Comparison of ENCODE assay signal across 12 cellular contexts in genomic region chr6:91088976-91089375, GRCh38.
DNase-seq lines count a peak whose midpoint lies in the region; ATAC-seq lines count a peak whose summit lies in the region.
"Had no signal": no experiment of that assay in that cellular context is flagged by ENCODE, and none has a peak within 500 bp of the region (broad histone marks: within the 10 kb centered on the region; RNA-seq: fewer than 3 reads in every experiment).

No MANE protein-coding gene starts in this region.

- ATAC-seq in GM18867 (IDR thresholded peaks at IDR 0.05; ENCODE audit: unreplicated experiment) (no peak), GM21381 (IDR thresholded peaks at IDR 0.05; ENCODE audit: unreplicated experiment) (no peak), GM18519 (IDR thresholded peaks at IDR 0.05; ENCODE audit: low FRiP score, unreplicated experiment) (no peak)
- ATAC-seq: GM12878, K562 had no signal

- DNase-seq in NCI-H748 treated with DMSO at 0.1 percent for 48 hours (lab: John Stamatoyannopoulos, UW) (peak; percentile 76), NCI-H748 (lab: John Stamatoyannopoulos, UW; ENCODE audit: unreplicated experiment) (no peak), astrocyte of the hippocampus (ENCODE audit: low read depth, low spot score) (peak; percentile 70), myocyte (ENCODE audit: low read depth) (peak; percentile 8)
- DNase-seq: ACHN; CD4-positive, CD25-positive, alpha-beta regulatory T cell; DMS79 had no signal
